In the genomic region with DNA sequence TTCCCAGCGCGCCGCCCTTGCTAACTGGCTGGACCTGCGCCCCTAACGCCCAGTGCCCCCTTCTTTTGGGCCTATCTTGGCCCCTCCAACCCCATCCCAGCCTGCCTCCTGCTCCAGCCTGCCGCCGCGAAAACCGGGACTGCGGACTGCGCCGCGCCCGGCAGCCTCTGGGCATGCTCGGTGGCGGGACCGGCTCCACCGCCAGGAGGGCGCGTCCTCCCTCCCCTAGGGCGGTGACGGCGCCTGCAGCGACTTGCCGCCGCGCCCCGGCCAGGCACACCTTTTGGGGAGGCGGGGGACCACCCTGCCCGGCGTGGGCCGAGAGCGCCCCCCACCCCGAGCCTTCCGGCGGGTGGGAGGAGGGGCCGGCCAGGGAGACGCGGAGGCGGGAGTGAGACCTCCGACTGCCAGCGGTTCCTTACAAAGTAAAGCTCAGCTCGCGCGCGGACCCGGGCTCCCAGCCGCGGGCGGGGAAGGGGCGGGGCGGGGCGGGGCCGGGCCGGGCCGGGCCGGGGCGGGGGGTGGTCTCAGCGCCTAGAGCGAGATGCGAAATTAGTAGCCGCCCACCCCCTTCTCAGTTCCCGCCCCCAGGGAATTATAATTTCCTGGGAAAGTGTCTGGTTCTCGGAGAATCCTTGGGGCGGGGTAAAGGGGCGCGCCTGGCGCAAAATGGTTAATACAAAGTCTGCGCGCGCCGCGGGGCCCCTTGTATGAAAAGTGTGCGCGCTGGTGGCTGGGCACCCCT, we compare ENCODE assay signal across 8 cellular contexts.
DNase-seq lines count a peak whose midpoint lies in the region; ATAC-seq, FAIRE-seq and TF ChIP-seq lines count a peak whose summit lies in the region.

No MANE protein-coding gene starts in this region.

- ATAC-seq in left colon: peak; percentile 90

- CTCF ChIA-PET in activated CD4-positive, alpha-beta T cell treated with anti-CD3 and anti-CD28 coated beads, Interleukin-2, amount 10 ng/mL, durations not matched to agents 7 days and 5 days (lab: Charles Lee): no interaction called here

- FAIRE-seq in H54 (lab: Jason Lieb, UNC): no peak

- H3K27ac ChIP-seq in coronary artery: peak overlapping the region; percentile 93 to 99

- TF ChIP-seq POLR2A in H54 (IDR thresholded peaks at IDR 0.05; ENCODE audit: low read depth, low read length): peak; percentile 69

- H3K36me3 Mint-ChIP-seq in activated CD4-positive, alpha-beta T cell treated with anti-CD3 and anti-CD28 coated beads, Interleukin-2, amount 10 ng/mL, durations not matched to agents 7 days and 5 days (ENCODE audit: low read depth): no peaks in the 10 kb centered on the region

- intact Hi-C loops in left colon (cut with DNase I, micrococcal nuclease): no loop called here

- peak overlapping the region; percentile 75 for H3K4me3 Mint-ChIP-seq in activated CD4-positive, alpha-beta T cell treated with anti-CD3 and anti-CD28 coated beads, Interleukin-2, amount 10 ng/mL, durations not matched to agents 7 days and 5 days

- peak; percentile 36 for DNase-seq in activated CD4-positive, alpha-beta T cell treated with anti-CD3 and anti-CD28 coated beads, Interleukin-2, amount 10 ng/mL, durations not matched to agents 7 days and 5 days
- no peak for DNase-seq in activated CD4-positive, alpha-beta T cell treated with anti-CD3 and anti-CD28 coated beads, Interleukin-2, amount 50 U/mL, for 4 hours
- DNase-seq in H54 (ENCODE audit: insufficient read length, low spot score): peak; percentile 67
- peak; percentile 17 to 49 for DNase-seq in Kasumi-1 (lab: John Stamatoyannopoulos, UW)
- DNase-seq in SHP77 treated with DMSO at 0.1 percent for 48 hours (lab: John Stamatoyannopoulos, UW): peak; percentile 72
- peak; percentile 89 for DNase-seq in coronary artery (ENCODE audit: low spot score)
- DNase-seq in left colon: peak; percentile 77 to 78
- peak; percentile 24 to 30 for DNase-seq in stimulated activated CD8-positive, alpha-beta memory T cell treated with anti-CD3 and anti-CD28 coated beads, Interleukin-7, amount 100 ng/mL, for 48 hours (ENCODE audit: extremely low read depth in 1 of 2, low read depth in 1 of 2)

- no peak for TF ChIP-seq CTCF in coronary artery (IDR thresholded peaks at IDR 0.05)

- H3K27me3 Mint-ChIP-seq in activated CD4-positive, alpha-beta T cell treated with anti-CD3 and anti-CD28 coated beads, Interleukin-2, amount 10 ng/mL, durations not matched to agents 7 days and 5 days: peaks cover 73% of the 10 kb centered on the region

- H3K27ac Mint-ChIP-seq in activated CD4-positive, alpha-beta T cell treated with anti-CD3 and anti-CD28 coated beads, Interleukin-2, amount 10 ng/mL, durations not matched to agents 7 days and 5 days: peak overlapping the region; percentile 57

- H3K9me3 Mint-ChIP-seq in activated CD4-positive, alpha-beta T cell treated with anti-CD3 and anti-CD28 coated beads, Interleukin-2, amount 10 ng/mL, durations not matched to agents 7 days and 5 days: no peaks in the 10 kb centered on the region

- POLR2A ChIA-PET in activated CD4-positive, alpha-beta T cell treated with anti-CD3 and anti-CD28 coated beads, Interleukin-2, amount 10 ng/mL, durations not matched to agents 7 days and 5 days (lab: Charles Lee): interaction anchor here (0.6 kb wide), 1 partner anchor 555 kb away, joined by 3 read pairs; no protein-coding TSS in a partner anchor

- peak overlapping the region; percentile 90 for H3K4me3 ChIP-seq in coronary artery

- peaks cover 20% of the 10 kb centered on the region for H3K4me1 Mint-ChIP-seq in activated CD4-positive, alpha-beta T cell treated with anti-CD3 and anti-CD28 coated beads, Interleukin-2, amount 10 ng/mL, durations not matched to agents 7 days and 5 days

Comparison
In these comparisons a context has a peak if more than half of its experiments do, and no peak if none do; other contexts are left out.
1. DNase-seq: peak in activated CD4-positive, alpha-beta T cell treated with anti-CD3 and anti-CD28 coated beads, Interleukin-2, amount 10 ng/mL, durations not matched to agents 7 days and 5 days (single experiment), H54 (single experiment), Kasumi-1 (2 of 2), SHP77 treated with DMSO at 0.1 percent for 48 hours (single experiment), coronary artery (single experiment), left colon (2 of 2) and stimulated activated CD8-positive, alpha-beta memory T cell treated with anti-CD3 and anti-CD28 coated beads, Interleukin-7, amount 100 ng/mL, for 48 hours (2 of 2); none in activated CD4-positive, alpha-beta T cell treated with anti-CD3 and anti-CD28 coated beads, Interleukin-2, amount 50 U/mL, for 4 hours (0 of 2).